ENCODE assay signal across 8 cellular contexts in genomic region chr5:108481355-108481931, GRCh38.
DNase-seq lines count a peak whose midpoint lies in the region; ATAC-seq and TF ChIP-seq lines count a peak whose summit lies in the region.

No MANE protein-coding gene starts in this region.

- no peak for TF ChIP-seq POLR2A in lower leg skin (IDR thresholded peaks at IDR 0.05)

- H3K9me3 ChIP-seq in Karpas-422 (ENCODE audit: low read length): no peaks in the 10 kb centered on the region
- H3K9me3 ChIP-seq in WERI-Rb-1 (ENCODE audit: severe bottlenecking): no peaks in the 10 kb centered on the region

- H3K27me3 ChIP-seq in Karpas-422 (ENCODE audit: low read length) (no peaks in the 10 kb centered on the region), WERI-Rb-1 (ENCODE audit: insufficient read depth, low read depth, severe bottlenecking) (no peaks in the 10 kb centered on the region)

- no peaks in the 10 kb centered on the region for H4K20me1 ChIP-seq in Karpas-422 (ENCODE audit: insufficient read depth, low read depth, low read length)

- H3K79me2 ChIP-seq in Karpas-422 (ENCODE audit: low read length): no peaks in the 10 kb centered on the region

- intact Hi-C loops in lower leg skin (cut with DNase I; ENCODE audit: low total_unique reads): no loop called here

- H3K4me1 ChIP-seq in Karpas-422 (ENCODE audit: low read length): no peaks in the 10 kb centered on the region

- ATAC-seq in left lobe of liver (peak; percentile 62), HG03039 (IDR thresholded peaks at IDR 0.05; ENCODE audit: unreplicated experiment) (no peak)

- H3K9ac ChIP-seq in Karpas-422 (ENCODE audit: low read length): no peak overlapping the region

- WGBS in lower leg skin, 2 donors: 36% methylated on average over 8 of the region's 8 CpGs

- no peak overlapping the region for H3K27ac ChIP-seq in Karpas-422 (ENCODE audit: low read length)
- no peak overlapping the region for H3K27ac ChIP-seq in WERI-Rb-1

- TF ChIP-seq CTCF in GM12872 (IDR thresholded peaks at IDR 0.05; ENCODE audit: insufficient read depth, low read depth, low read length): peak; percentile 28; the same call in 1 of the 3 replicates
- TF ChIP-seq CTCF in WERI-Rb-1 (IDR thresholded peaks at IDR 0.05; ENCODE audit: low read depth, low read length): peak; percentile 28; the same call in 1 of the 2 replicates
- no peak for TF ChIP-seq CTCF in lower leg skin (IDR thresholded peaks at IDR 0.05)

- no peak overlapping the region for H2AFZ ChIP-seq in Karpas-422 (ENCODE audit: low read length)

- H3K36me3 ChIP-seq in Karpas-422 (ENCODE audit: insufficient read depth, low read length): no peaks in the 10 kb centered on the region
- no peaks in the 10 kb centered on the region for H3K36me3 ChIP-seq in WERI-Rb-1

- H3K4me2 ChIP-seq in Karpas-422 (ENCODE audit: low read depth, low read length, poor library complexity, severe bottlenecking): no peak overlapping the region

- DNase-seq in 8988T: peak; percentile 6
- peak; percentile 65 for DNase-seq in Karpas-422
- peak; percentile 11 for DNase-seq in WERI-Rb-1
- no peak for DNase-seq in left lobe of liver (ENCODE audit: low spot score)
- DNase-seq in lower leg skin (ENCODE audit: low spot score in 2 of 2): no peak
- DNase-seq in occipital lobe (lab: John Stamatoyannopoulos, UW): no peak

- H3K4me3 ChIP-seq in Karpas-422 (ENCODE audit: low read length): no peak overlapping the region
- no peak overlapping the region for H3K4me3 ChIP-seq in WERI-Rb-1 (ENCODE audit: low read depth, low read length)
- no peak overlapping the region for H3K4me3 ChIP-seq in lower leg skin (ENCODE audit: low read depth, poor library complexity, severe bottlenecking)

- no peaks in the 10 kb centered on the region for H3K9me2 ChIP-seq in Karpas-422 (replicated peaks; ENCODE audit: insufficient read depth, low read length)

Comparison
In these comparisons a context has a peak if more than half of its experiments do, and no peak if none do; other contexts are left out.
1. DNase-seq: peak in 8988T (single experiment), Karpas-422 (single experiment) and WERI-Rb-1 (single experiment); none in left lobe of liver (single experiment), lower leg skin (0 of 2) and occipital lobe (single experiment).
2. CTCF ChIP-seq: peak in GM12872 (single experiment) and WERI-Rb-1 (single experiment); none in lower leg skin (0 of 3).